In the genomic region with DNA sequence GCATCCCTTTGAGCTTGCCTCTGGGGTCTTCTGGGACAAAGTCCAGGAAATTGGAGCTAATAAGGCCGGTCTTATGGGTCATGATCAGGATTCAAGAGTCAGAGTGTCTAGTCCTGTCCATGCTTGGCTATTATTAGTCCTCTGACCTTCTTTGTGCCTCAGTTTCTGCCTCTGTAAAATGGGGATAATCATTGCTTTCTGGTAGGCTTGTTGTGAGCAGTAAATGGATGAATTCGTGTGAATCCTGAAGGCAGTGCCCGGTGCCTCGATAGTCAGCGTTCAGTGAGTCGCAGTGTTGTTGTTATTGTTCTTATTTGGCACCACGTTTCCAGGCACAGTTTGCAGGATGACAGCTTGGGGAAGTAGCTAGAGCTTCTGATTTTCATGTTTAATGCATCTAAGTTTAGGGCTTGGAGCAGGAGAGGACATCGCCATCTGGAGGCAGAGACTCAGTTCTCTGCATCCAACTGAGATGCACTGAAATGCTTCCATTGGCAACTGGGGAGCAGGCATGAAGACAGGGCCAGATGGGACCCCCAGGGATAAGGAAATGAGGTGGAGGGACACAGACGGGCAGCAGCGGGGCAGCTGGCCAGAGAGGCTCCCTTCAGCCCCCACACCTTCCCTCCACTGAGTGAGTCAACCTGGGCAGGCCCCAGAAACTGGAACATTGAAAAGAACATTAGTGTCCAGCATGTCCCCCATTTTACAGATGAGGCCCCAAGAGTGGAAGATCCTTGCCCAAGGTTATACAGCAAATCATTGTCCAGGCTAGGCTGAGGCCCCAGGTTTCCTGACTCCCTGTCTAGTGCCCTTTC, we compare ENCODE assay signal across 12 cellular contexts.
DNase-seq lines count a peak whose midpoint lies in the region; ATAC-seq and TF ChIP-seq lines count a peak whose summit lies in the region.
"Had no signal": no experiment of that assay in that cellular context is flagged by ENCODE, and none has a peak within 500 bp of the region (broad histone marks: within the 10 kb centered on the region; RNA-seq: fewer than 3 reads in every experiment).

No MANE protein-coding gene starts in this region.

- H3K4me3 ChIP-seq in RWPE2 (ENCODE audit: severe bottlenecking) (no peak overlapping the region), retinal pigment epithelial cell (ENCODE audit: low read length) (no peak overlapping the region)
- H3K4me3 ChIP-seq: SK-N-MC had no signal

- peak; percentile 6 for TF ChIP-seq CTCF in RWPE2 (IDR thresholded peaks at IDR 0.05; ENCODE audit: poor library complexity, severe bottlenecking)
- peak; percentile 41 for TF ChIP-seq CTCF in retinal pigment epithelial cell (conservative IDR thresholded peaks at IDR 0.05; ENCODE audit: low read depth, low read length)

- no peaks in the 10 kb centered on the region for H3K36me3 ChIP-seq in RWPE2 (ENCODE audit: low read depth)

- no peaks in the 10 kb centered on the region for H3K27me3 ChIP-seq in RWPE2 (ENCODE audit: insufficient read depth, poor library complexity, severe bottlenecking)

- ATAC-seq in RWPE2 (ENCODE audit: low read depth), result no peak
- ATAC-seq in HG03045 (IDR thresholded peaks at IDR 0.05; ENCODE audit: unreplicated experiment), result no peak

- peaks cover 4% of the 10 kb centered on the region for H3K4me1 ChIP-seq in RWPE2 (ENCODE audit: insufficient read depth, poor library complexity, severe bottlenecking)

- H3K27ac ChIP-seq in RWPE2 (ENCODE audit: poor library complexity, severe bottlenecking), result no peak overlapping the region
- H3K27ac ChIP-seq: SK-N-MC had no signal

- peak; percentile 28 for DNase-seq in activated CD8-positive, alpha-beta memory T cell treated with anti-CD3 and anti-CD28 coated beads for 24 hours
- no peak for DNase-seq in activated CD8-positive, alpha-beta memory T cell treated with anti-CD3 and anti-CD28 coated beads, Interleukin-2, amount 50 U/mL, for 4 hours
- no peak for DNase-seq in RWPE2 (ENCODE audit: low spot score)
- DNase-seq in fibroblast of peridontal ligament (ENCODE audit: extremely low read depth), result peak; percentile 8
- no peak for DNase-seq in retinal pigment epithelial cell (ENCODE audit: low read depth)
- DNase-seq in activated CD4-positive, alpha-beta T cell treated with anti-CD3 and anti-CD28 coated beads, Interleukin-2, amount 50 U/mL, for 4 hours, result no peak
- no peak for DNase-seq in activated gamma-delta T cell (lab: John Stamatoyannopoulos, UW)
- DNase-seq: ACHN, mesenchymal stem cell, NCI-H1930 had no signal

- H3K9me3 ChIP-seq in RWPE2 (ENCODE audit: severe bottlenecking), result peaks cover 1% of the 10 kb centered on the region

Comparison
In these comparisons a context has a peak if more than half of its experiments do, and no peak if none do; other contexts are left out.
1. DNase-seq: peak in activated CD8-positive, alpha-beta memory T cell treated with anti-CD3 and anti-CD28 coated beads for 24 hours (single experiment) and fibroblast of peridontal ligament (single experiment); none in activated CD8-positive, alpha-beta memory T cell treated with anti-CD3 and anti-CD28 coated beads, Interleukin-2, amount 50 U/mL, for 4 hours (single experiment), RWPE2 (single experiment), retinal pigment epithelial cell (single experiment), activated CD4-positive, alpha-beta T cell treated with anti-CD3 and anti-CD28 coated beads, Interleukin-2, amount 50 U/mL, for 4 hours (0 of 2) and activated gamma-delta T cell (single experiment).